1 cellular context compared by ENCODE assay signal in genomic region chr4:146814736-146815135, GRCh38.
TF ChIP-seq lines count a peak whose summit lies in the region.

No MANE protein-coding gene starts in this region.

TF ChIP-seq in GM23338, 12 proteins besides CTCF, POLR2A, EP300 and RAD21 (continued from another document):
- TF ChIP-seq ETS1 (IDR thresholded peaks at IDR 0.05): no peak
- no peak for TF ChIP-seq EZH2phosphoT487 (IDR thresholded peaks at IDR 0.05; ENCODE audit: unreplicated experiment)
- no peak for TF ChIP-seq ZNF114 (CRISPR knock-in tag; IDR thresholded peaks at IDR 0.05)
